In the genomic region with DNA sequence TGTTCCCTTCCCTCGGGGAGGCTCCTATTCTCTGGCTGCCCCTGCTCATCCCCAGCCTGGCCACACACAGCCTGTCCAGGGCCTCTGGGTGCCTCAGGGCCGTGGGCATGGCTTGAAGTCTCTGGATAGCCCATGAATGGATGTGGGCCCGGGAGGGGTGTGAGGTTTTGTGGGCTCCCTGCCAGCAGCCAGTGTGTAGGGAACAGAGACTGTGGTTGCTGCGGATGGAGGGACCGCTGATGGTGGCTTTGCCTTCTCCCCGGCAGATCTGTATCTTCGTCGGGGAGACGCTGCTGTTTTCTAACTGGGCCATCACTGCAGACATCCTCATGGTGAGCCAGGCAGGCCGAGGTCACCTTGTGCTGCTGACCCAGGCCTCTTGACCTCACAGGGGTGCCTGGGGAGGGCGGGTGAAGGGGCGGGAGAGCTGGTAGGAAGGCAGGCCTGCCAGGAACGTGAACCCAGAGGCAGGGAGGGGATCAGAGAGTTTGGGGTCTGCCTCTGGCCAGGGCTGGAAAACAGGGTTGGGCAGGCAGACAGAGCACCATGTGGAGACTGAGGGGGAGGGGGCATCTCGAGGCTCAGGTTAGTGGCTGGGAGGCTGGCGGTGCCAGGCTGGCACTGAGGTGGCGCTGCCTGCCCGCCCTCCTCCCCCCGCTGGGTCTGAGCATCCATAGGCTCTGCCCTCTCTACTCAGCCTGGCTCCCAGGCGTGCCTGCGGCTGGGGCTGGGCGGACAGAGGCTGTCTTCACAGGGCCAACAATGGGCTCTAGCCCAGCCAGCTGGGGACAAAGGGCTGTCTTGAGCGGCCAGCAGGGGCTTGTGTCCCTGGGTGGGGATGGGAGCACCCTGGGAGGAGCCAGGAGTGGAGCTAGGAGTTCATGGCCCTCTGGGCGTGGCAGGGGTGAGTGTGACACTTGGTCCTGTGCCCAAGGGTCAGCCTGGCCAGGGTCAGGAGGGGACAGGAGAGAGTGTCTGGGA, we compare ENCODE assay signal across 11 cellular contexts. TPM values are rescaled to one million over a fixed set of nuclear protein-coding genes. Genes with fewer than 3 reads are reported as not detected.
DNase-seq lines count a peak whose midpoint lies in the region; ATAC-seq, FAIRE-seq and TF ChIP-seq lines count a peak whose summit lies in the region.
"Had no signal": no experiment of that assay in that cellular context is flagged by ENCODE, and none has a peak within 500 bp of the region (broad histone marks: within the 10 kb centered on the region; RNA-seq: fewer than 3 reads in every experiment).

No MANE protein-coding gene starts in this region.

- ATAC-seq in HG02852 (IDR thresholded peaks at IDR 0.05; ENCODE audit: unreplicated experiment), result no peak

- H3K27ac ChIP-seq in stomach smooth muscle (ENCODE audit: low read length), result peak overlapping the region; percentile 18

- H3K27me3 Mint-ChIP-seq in activated CD4-positive, alpha-beta T cell treated with anti-CD3 and anti-CD28 coated beads, Interleukin-2, amount 10 ng/mL, durations not matched to agents 24 days and 14 days, result peaks cover 5% of the 10 kb centered on the region

- DNase-seq in activated CD4-positive, alpha-beta T cell treated with anti-CD3 and anti-CD28 coated beads, Interleukin-2, amount 10 ng/mL, durations not matched to agents 24 days and 14 days, result peak; percentile 67
- DNase-seq in activated CD4-positive, alpha-beta T cell treated with anti-CD3 and anti-CD28 coated beads for 4 hours, result no peak
- peak; percentile 70 for DNase-seq in SW480 (ENCODE audit: low spot score)
- peak; percentile 4 for DNase-seq in kidney glomerular epithelial cell (lab: John Stamatoyannopoulos, UW)
- DNase-seq in GM19239 (ENCODE audit: insufficient read length, low spot score), result no peak
- DNase-seq in HEK293T (ENCODE audit: extremely low spot score), result no peak
- DNase-seq: cerebellar nuclear complex had no signal

- POLR2A ChIA-PET in HEK293T (lab: Yijun Ruan, JAX), result no interaction called here

- peaks cover 0 to 2% of the 10 kb centered on the region in 2 donors for H3K27me3 ChIP-seq in stomach smooth muscle (ENCODE audit: control insufficient read depth in 1 of 2, insufficient read depth in 2 of 2, low read length in 2 of 2)

- no peaks in the 10 kb centered on the region for H3K9me3 ChIP-seq in stomach smooth muscle (ENCODE audit: control insufficient read depth in 2 of 2, low read length in 2 of 2)

- no peaks in the 10 kb centered on the region for H3K36me3 ChIP-seq in stomach smooth muscle (ENCODE audit: control insufficient read depth in 2 of 2, insufficient read depth in 2 of 2, low read length in 2 of 2)

- no peak for FAIRE-seq in GM19239 (lab: Jason Lieb, UNC)
- FAIRE-seq: TTC549 had no signal

- H3K27ac Mint-ChIP-seq in activated CD4-positive, alpha-beta T cell treated with anti-CD3 and anti-CD28 coated beads, Interleukin-2, amount 10 ng/mL, durations not matched to agents 24 days and 14 days, result no peak overlapping the region
- H3K27ac Mint-ChIP-seq: CD14-positive monocyte had no signal

- peaks cover 4% of the 10 kb centered on the region for H3K4me1 Mint-ChIP-seq in activated CD4-positive, alpha-beta T cell treated with anti-CD3 and anti-CD28 coated beads, Interleukin-2, amount 10 ng/mL, durations not matched to agents 24 days and 14 days

- H3K4me3 Mint-ChIP-seq in activated CD4-positive, alpha-beta T cell treated with anti-CD3 and anti-CD28 coated beads, Interleukin-2, amount 10 ng/mL, durations not matched to agents 24 days and 14 days, result no peak overlapping the region
- H3K4me3 Mint-ChIP-seq: CD14-positive monocyte had no signal

- H3K4me1 ChIP-seq in stomach smooth muscle (ENCODE audit: control insufficient read depth, insufficient read depth, low read length), result peaks cover 46% of the 10 kb centered on the region

- H3K4me3 ChIP-seq in stomach smooth muscle (ENCODE audit: low read length in 2 of 2), result no peak overlapping the region

- peaks cover 5% of the 10 kb centered on the region for H3K36me3 Mint-ChIP-seq in activated CD4-positive, alpha-beta T cell treated with anti-CD3 and anti-CD28 coated beads, Interleukin-2, amount 10 ng/mL, durations not matched to agents 24 days and 14 days (ENCODE audit: low read depth)

- intact Hi-C loops in activated CD4-positive, alpha-beta T cell treated with anti-CD3 and anti-CD28 coated beads, Interleukin-2, amount 10 ng/mL, durations not matched to agents 24 days and 14 days (cut with micrococcal nuclease), result loop anchor here (10.0 kb wide), 1 partner anchor 109 kb away; no protein-coding TSS in a partner anchor

- CTCF ChIA-PET in HEK293T (lab: Yijun Ruan, JAX), result no interaction called here

- no peak overlapping the region for H3K9ac ChIP-seq in stomach smooth muscle (ENCODE audit: low read length in 2 of 2)

- no peaks in the 10 kb centered on the region for H3K9me3 Mint-ChIP-seq in activated CD4-positive, alpha-beta T cell treated with anti-CD3 and anti-CD28 coated beads, Interleukin-2, amount 10 ng/mL, durations not matched to agents 24 days and 14 days
- H3K9me3 Mint-ChIP-seq: CD14-positive monocyte had no signal

TF ChIP-seq in HEK293T, 16 proteins besides CTCF, POLR2A, EP300 and RAD21:
- TF ChIP-seq, protein P1, sequence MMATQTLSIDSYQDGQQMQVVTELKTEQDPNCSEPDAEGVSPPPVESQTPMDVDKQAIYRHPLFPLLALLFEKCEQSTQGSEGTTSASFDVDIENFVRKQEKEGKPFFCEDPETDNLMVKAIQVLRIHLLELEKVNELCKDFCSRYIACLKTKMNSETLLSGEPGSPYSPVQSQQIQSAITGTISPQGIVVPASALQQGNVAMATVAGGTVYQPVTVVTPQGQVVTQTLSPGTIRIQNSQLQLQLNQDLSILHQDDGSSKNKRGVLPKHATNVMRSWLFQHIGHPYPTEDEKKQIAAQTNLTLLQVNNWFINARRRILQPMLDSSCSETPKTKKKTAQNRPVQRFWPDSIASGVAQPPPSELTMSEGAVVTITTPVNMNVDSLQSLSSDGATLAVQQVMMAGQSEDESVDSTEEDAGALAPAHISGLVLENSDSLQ (IDR thresholded peaks at IDR 0.05), result no peak
- TF ChIP-seq ARNT (IDR thresholded peaks at IDR 0.05), result no peak

RNA-seq across cellular contexts. Expression of a gene that starts 21.4 kb away (rescaled TPM):
- 178 and 181 TPM in 2 replicates for total RNA-seq in activated CD4-positive, alpha-beta T cell treated with anti-CD3 and anti-CD28 coated beads, Interleukin-2, amount 10 ng/mL, durations not matched to agents 24 days and 14 days

RNA-seq across cellular contexts. Expression of a gene that starts 26.6 kb away (rescaled TPM):
- total RNA-seq in activated CD4-positive, alpha-beta T cell treated with anti-CD3 and anti-CD28 coated beads, Interleukin-2, amount 10 ng/mL, durations not matched to agents 24 days and 14 days, result not detected in 2 replicates

RNA-seq across cellular contexts. Expression of a gene that starts 35.1 kb away (rescaled TPM):
- total RNA-seq in activated CD4-positive, alpha-beta T cell treated with anti-CD3 and anti-CD28 coated beads, Interleukin-2, amount 10 ng/mL, durations not matched to agents 24 days and 14 days, result 0.17 and 0.28 TPM in 2 replicates

RNA-seq across cellular contexts. Expression of a gene that starts 50.5 kb away (rescaled TPM):
- not detected in 2 replicates for total RNA-seq in activated CD4-positive, alpha-beta T cell treated with anti-CD3 and anti-CD28 coated beads, Interleukin-2, amount 10 ng/mL, durations not matched to agents 24 days and 14 days

Comparison
In these comparisons a context has a peak if more than half of its experiments do, and no peak if none do; other contexts are left out.
1. DNase-seq: peak in activated CD4-positive, alpha-beta T cell treated with anti-CD3 and anti-CD28 coated beads, Interleukin-2, amount 10 ng/mL, durations not matched to agents 24 days and 14 days (single experiment), SW480 (single experiment) and kidney glomerular epithelial cell (single experiment); none in activated CD4-positive, alpha-beta T cell treated with anti-CD3 and anti-CD28 coated beads for 4 hours (0 of 2), GM19239 (single experiment) and HEK293T (single experiment).